In the genomic region with DNA sequence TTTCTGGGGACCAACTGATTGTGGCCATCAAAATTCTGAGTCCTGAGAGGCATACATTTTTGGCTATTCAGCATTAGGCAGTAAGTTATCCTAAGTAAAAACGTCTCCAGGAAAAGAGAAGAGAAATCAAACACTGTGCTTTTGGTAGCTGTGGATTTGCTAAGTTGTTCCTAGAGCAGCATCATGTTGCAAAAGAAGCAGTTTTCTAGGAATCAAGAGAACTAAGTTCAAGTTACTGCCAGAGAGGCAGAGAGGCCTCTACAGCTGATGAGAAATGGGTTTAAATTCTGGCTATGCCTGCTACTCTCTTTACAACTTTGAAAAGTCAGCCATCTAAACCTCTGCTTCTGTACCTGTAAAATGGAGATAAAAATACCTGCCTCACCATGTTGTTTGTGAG, we compare ENCODE assay signal across 14 cellular contexts. TPM values are rescaled to one million over a fixed set of nuclear protein-coding genes. Genes with fewer than 3 reads are reported as not detected.
DNase-seq lines count a peak whose midpoint lies in the region; ATAC-seq and TF ChIP-seq lines count a peak whose summit lies in the region.
"Had no signal": no experiment of that assay in that cellular context is flagged by ENCODE, and none has a peak within 500 bp of the region (broad histone marks: within the 10 kb centered on the region; RNA-seq: fewer than 3 reads in every experiment).

No MANE protein-coding gene starts in this region.

- TF ChIP-seq CTCF in 22Rv1 (IDR thresholded peaks at IDR 0.05) = no peak
- no peak for TF ChIP-seq CTCF in C4-2B (conservative IDR thresholded peaks at IDR 0.05)
- no peak for TF ChIP-seq CTCF in Loucy (conservative IDR thresholded peaks at IDR 0.05; ENCODE audit: low read length)
- TF ChIP-seq CTCF in spleen (IDR thresholded peaks at IDR 0.05 in 8 of 11, conservative IDR thresholded peaks at IDR 0.05 in 3 of 11) = no peak

- H2AFZ ChIP-seq in Loucy (ENCODE audit: low read length) = no peak overlapping the region
- H2AFZ ChIP-seq: GM23248 had no signal

- H3K4me3 ChIP-seq in Loucy (ENCODE audit: low read length, poor library complexity, severe bottlenecking) (peak overlapping the region; percentile 26), spleen (no peak overlapping the region)
- H3K4me3 ChIP-seq: GM23248 had no signal

- no peak for DNase-seq in spleen
- no peak for DNase-seq in activated T-cell treated with anti-CD3 and anti-CD28 coated beads, Interleukin-2, amount 50 U/mL, for 4 hours
- DNase-seq: BE2C; CD4-positive, CD25-positive, alpha-beta regulatory T cell; GM23248; H7; IMR-90 had no signal

- H3K9me3 ChIP-seq in Loucy (ENCODE audit: insufficient read depth, low read depth, low read length) (peaks cover 7% of the 10 kb centered on the region; the same call in 1 of the 2 replicates), spleen (no peaks in the 10 kb centered on the region)
- H3K9me3 ChIP-seq: BE2C had no signal

- no peak overlapping the region for H3K4me3 Mint-ChIP-seq in activated T-cell treated with anti-CD3 and anti-CD28 coated beads, Interleukin-2, amount 50 U/mL, for 4 hours
- H3K4me3 Mint-ChIP-seq: CD4-positive, CD25-positive, alpha-beta regulatory T cell had no signal

- no peaks in the 10 kb centered on the region for H3K27me3 Mint-ChIP-seq in activated T-cell treated with anti-CD3 and anti-CD28 coated beads, Interleukin-2, amount 50 U/mL, for 4 hours (ENCODE audit: low read depth)

- H3K36me3 Mint-ChIP-seq in activated T-cell treated with anti-CD3 and anti-CD28 coated beads, Interleukin-2, amount 50 U/mL, for 4 hours (ENCODE audit: insufficient read depth) = no peaks in the 10 kb centered on the region
- H3K36me3 Mint-ChIP-seq: CD4-positive, CD25-positive, alpha-beta regulatory T cell had no signal

- no peaks in the 10 kb centered on the region for H4K20me1 ChIP-seq in Loucy (ENCODE audit: insufficient read depth, low read length, poor library complexity, severe bottlenecking)

- no peaks in the 10 kb centered on the region for H3K9me3 Mint-ChIP-seq in activated T-cell treated with anti-CD3 and anti-CD28 coated beads, Interleukin-2, amount 50 U/mL, for 4 hours
- H3K9me3 Mint-ChIP-seq: CD4-positive, CD25-positive, alpha-beta regulatory T cell had no signal

- peaks cover 2% of the 10 kb centered on the region for H3K4me1 Mint-ChIP-seq in activated T-cell treated with anti-CD3 and anti-CD28 coated beads, Interleukin-2, amount 50 U/mL, for 4 hours (ENCODE audit: low read depth)

- H3K9ac ChIP-seq in Loucy (ENCODE audit: low read depth, low read length, poor library complexity, severe bottlenecking) = peak overlapping the region; percentile 37
- H3K9ac ChIP-seq: GM23248 had no signal

- WGBS in spleen, 5 donors = 9 to 33% (median 20%) methylated on average over 1 of the region's 1 CpG

- peak overlapping the region; percentile 56 for H3K4me2 ChIP-seq in Loucy (ENCODE audit: low read depth, low read length, poor library complexity, severe bottlenecking)

- H3K36me3 ChIP-seq in Loucy (ENCODE audit: insufficient read depth, low read length) (no peaks in the 10 kb centered on the region), spleen (no peaks in the 10 kb centered on the region)
- H3K36me3 ChIP-seq: BE2C had no signal

- H3K9me2 ChIP-seq in Loucy (replicated peaks; ENCODE audit: low read depth, low read length) = no peaks in the 10 kb centered on the region

- ATAC-seq in GM21723 (IDR thresholded peaks at IDR 0.05; ENCODE audit: unreplicated experiment) (no peak), esophagus mucosa (no peak)
- no peak for ATAC-seq in activated T-cell treated with anti-CD3 and anti-CD28 coated beads, Interleukin-2, amount 50 U/mL, for 4 hours

- peaks cover 62% of the 10 kb centered on the region for H3K4me1 ChIP-seq in Loucy (ENCODE audit: insufficient read depth, low read length, poor library complexity, severe bottlenecking)
- H3K4me1 ChIP-seq in spleen = peaks cover 0 to 27% (median 9%) of the 10 kb centered on the region in 6 donors

- H3K27me3 ChIP-seq in Loucy (ENCODE audit: insufficient read depth, low read length, poor library complexity, severe bottlenecking) = no peaks in the 10 kb centered on the region
- H3K27me3 ChIP-seq in spleen (replicated peaks in 1 of 7) = peaks cover 0 to 12% (median 0%) of the 10 kb centered on the region in 7 donors
- H3K27me3 ChIP-seq: BE2C had no signal

- TF ChIP-seq POLR2A in spleen (IDR thresholded peaks at IDR 0.05) = no peak

- H3K27ac ChIP-seq in 22Rv1 = peak overlapping the region; percentile 24; the same call in 1 of the 2 replicates
- H3K27ac ChIP-seq in C4-2B = peak overlapping the region; percentile 39; the same call in 1 of the 2 replicates
- peak overlapping the region in 5 of 8 donors; percentile 14 to 54 (median 21) for H3K27ac ChIP-seq in spleen
- H3K27ac ChIP-seq: GM23248 had no signal

- H3F3A ChIP-seq in Loucy (ENCODE audit: low read depth) = peaks cover 22% of the 10 kb centered on the region

- H3K79me2 ChIP-seq in Loucy (ENCODE audit: insufficient read depth, low read length) = no peaks in the 10 kb centered on the region

- intact Hi-C loops in spleen (cut with DNase I; ENCODE audit: low total_unique reads) = no loop called here

RNA-seq across cellular contexts. Expression of a gene that starts 22.8 kb away (rescaled TPM):
- not detected for total RNA-seq in spleen
- polyA plus RNA-seq in spleen = not detected
- not detected for total RNA-seq in activated T-cell treated with anti-CD3 and anti-CD28 coated beads, Interleukin-2, amount 50 U/mL, for 4 hours
- total RNA-seq in esophagus mucosa = not detected
- total RNA-seq: A172; CD4-positive, CD25-positive, alpha-beta regulatory T cell; Daoy; GM23248; H7; IMR-90 had no signal
- polyA plus RNA-seq: CD4-positive, CD25-positive, alpha-beta regulatory T cell; GM23248; IMR-90 had no signal
